In genomic region chr1:212242288-212242984, GRCh38 we compare ENCODE assay signal across 1 cellular context.
A peak's percentile ranks its signal among the peaks of the same experiment; 100 is the strongest.
TF ChIP-seq lines count a peak whose summit lies in the region.

No MANE protein-coding gene starts in this region.

TF ChIP-seq in HepG2, 621 proteins besides CTCF, POLR2A, EP300 and RAD21 (continued from another document and continues in another):
- no peak for TF ChIP-seq ZNF770 (CRISPR knock-in tag; IDR thresholded peaks at IDR 0.05)
- no peak for TF ChIP-seq ZNF577 (CRISPR knock-in tag; IDR thresholded peaks at IDR 0.05; ENCODE audit: borderline replicate concordance, low read depth)
- no peak for TF ChIP-seq THAP9 (CRISPR knock-in tag; IDR thresholded peaks at IDR 0.05; ENCODE audit: borderline replicate concordance)
- TF ChIP-seq PHF8 (CRISPR knock-in tag; IDR thresholded peaks at IDR 0.05) = no peak
- TF ChIP-seq ZNF547 (CRISPR knock-in tag; IDR thresholded peaks at IDR 0.05) = no peak
- no peak for TF ChIP-seq ZFP36L1 (CRISPR knock-in tag; IDR thresholded peaks at IDR 0.05)
- TF ChIP-seq ZNF552 (CRISPR knock-in tag; IDR thresholded peaks at IDR 0.05; ENCODE audit: borderline replicate concordance) = no peak
- no peak for TF ChIP-seq ZNF660 (CRISPR knock-in tag; IDR thresholded peaks at IDR 0.05; ENCODE audit: borderline replicate concordance, low read depth)
- no peak for TF ChIP-seq ARNT (IDR thresholded peaks at IDR 0.05)
- no peak for TF ChIP-seq MTERF4 (CRISPR knock-in tag; IDR thresholded peaks at IDR 0.05)
- TF ChIP-seq DDIT3 (CRISPR knock-in tag; IDR thresholded peaks at IDR 0.05) = no peak
- TF ChIP-seq ZNF382 (CRISPR knock-in tag; IDR thresholded peaks at IDR 0.05; ENCODE audit: borderline replicate concordance) = no peak
- TF ChIP-seq RARA (CRISPR knock-in tag; IDR thresholded peaks at IDR 0.05) = no peak; the same call in none of the 2 replicates
- TF ChIP-seq ZNF766 (CRISPR knock-in tag; IDR thresholded peaks at IDR 0.05; ENCODE audit: borderline replicate concordance) = no peak
- no peak for TF ChIP-seq ZBTB38 (CRISPR knock-in tag; IDR thresholded peaks at IDR 0.05)
- no peak for TF ChIP-seq WIZ (CRISPR knock-in tag; IDR thresholded peaks at IDR 0.05)
- no peak for TF ChIP-seq TEAD2 (CRISPR knock-in tag; IDR thresholded peaks at IDR 0.05)
- TF ChIP-seq GLI4 (CRISPR knock-in tag; IDR thresholded peaks at IDR 0.05; ENCODE audit: borderline replicate concordance) = no peak
- no peak for TF ChIP-seq PAWR (CRISPR knock-in tag; IDR thresholded peaks at IDR 0.05; ENCODE audit: borderline replicate concordance)
- TF ChIP-seq RBM22 (optimal IDR thresholded peaks at IDR 0.05; ENCODE audit: low read length) = no peak
- TF ChIP-seq ZNF564 (CRISPR knock-in tag; IDR thresholded peaks at IDR 0.05) = no peak
- TF ChIP-seq FOSL2 (CRISPR knock-in tag; IDR thresholded peaks at IDR 0.05) = peak; percentile 27; the same call in 1 of the 2 replicates
- TF ChIP-seq ZNF318 (CRISPR knock-in tag; IDR thresholded peaks at IDR 0.05) = no peak
- TF ChIP-seq ZFY (CRISPR knock-in tag; IDR thresholded peaks at IDR 0.05) = peak; percentile 26; the same call in 1 of the 2 replicates
- no peak for TF ChIP-seq ZNF235 (CRISPR knock-in tag; IDR thresholded peaks at IDR 0.05; ENCODE audit: borderline replicate concordance)
- TF ChIP-seq ZNF609 (CRISPR knock-in tag; IDR thresholded peaks at IDR 0.05; ENCODE audit: borderline replicate concordance) = peak; percentile 33; the same call in 1 of the 2 replicates
- peak; percentile 19; the same call in 1 of the 2 replicates for TF ChIP-seq MXD4 (CRISPR knock-in tag; IDR thresholded peaks at IDR 0.05)
- no peak for TF ChIP-seq ZSCAN29 (CRISPR knock-in tag; conservative IDR thresholded peaks at IDR 0.05)
- no peak for TF ChIP-seq ZFP36L2 (CRISPR knock-in tag; IDR thresholded peaks at IDR 0.05)
- TF ChIP-seq ZHX2 (IDR thresholded peaks at IDR 0.05; ENCODE audit: low read depth) = no peak
- TF ChIP-seq ZHX2 (CRISPR knock-in tag; IDR thresholded peaks at IDR 0.05; ENCODE audit: borderline replicate concordance) = no peak
- TF ChIP-seq TOPORS (CRISPR knock-in tag; IDR thresholded peaks at IDR 0.05) = no peak
- TF ChIP-seq IRF2 (CRISPR knock-in tag; IDR thresholded peaks at IDR 0.05) = no peak
